ENCODE assay signal across 2 cellular contexts in genomic region chr6:37262446-37263026, GRCh38.
A peak's percentile ranks its signal among the peaks of the same experiment; 100 is the strongest.
TF ChIP-seq lines count a peak whose summit lies in the region.

No MANE protein-coding gene starts in this region.

TF ChIP-seq in GM23338, 12 proteins besides CTCF, POLR2A, EP300 and RAD21:
- TF ChIP-seq REST (IDR thresholded peaks at IDR 0.05; ENCODE audit: unreplicated experiment) (no peak), ETS1 (IDR thresholded peaks at IDR 0.05) (no peak), CREB1 (CRISPR knock-in tag; IDR thresholded peaks at IDR 0.05; ENCODE audit: low read depth) (no peak), STAT1 (IDR thresholded peaks at IDR 0.05; ENCODE audit: unreplicated experiment) (no peak), POLR2AphosphoS5 (IDR thresholded peaks at IDR 0.05; ENCODE audit: low read depth) (no peak), NANOG (IDR thresholded peaks at IDR 0.05; ENCODE audit: borderline replicate concordance) (no peak), ZNF331 (CRISPR knock-in tag; IDR thresholded peaks at IDR 0.05; ENCODE audit: low read depth) (no peak), ZNF114 (CRISPR knock-in tag; IDR thresholded peaks at IDR 0.05) (no peak), JUNB (IDR thresholded peaks at IDR 0.05; ENCODE audit: unreplicated experiment) (no peak), EZH2 (IDR thresholded peaks at IDR 0.05; ENCODE audit: low read depth, unreplicated experiment) (no peak)

TF ChIP-seq in HepG2, 621 proteins besides CTCF, POLR2A, EP300 and RAD21:
- TF ChIP-seq TMF1 (CRISPR knock-in tag; IDR thresholded peaks at IDR 0.05; ENCODE audit: low read depth), result no peak
- TF ChIP-seq MTA3 (CRISPR knock-in tag; IDR thresholded peaks at IDR 0.05), result no peak
- TF ChIP-seq ZNF350 (CRISPR knock-in tag; IDR thresholded peaks at IDR 0.05; ENCODE audit: borderline replicate concordance, low read depth), result no peak
- no peak for TF ChIP-seq FOXP1 (IDR thresholded peaks at IDR 0.05)
- peak; percentile 21; the same call in 1 of the 2 replicates for TF ChIP-seq FOXP1 (CRISPR knock-in tag; IDR thresholded peaks at IDR 0.05)
- no peak for TF ChIP-seq ZNF333 (CRISPR knock-in tag; IDR thresholded peaks at IDR 0.05; ENCODE audit: borderline replicate concordance)
- TF ChIP-seq ZSCAN31 (CRISPR knock-in tag; IDR thresholded peaks at IDR 0.05; ENCODE audit: low read depth), result no peak
- TF ChIP-seq ZC3H13 (CRISPR knock-in tag; IDR thresholded peaks at IDR 0.05), result no peak
- no peak for TF ChIP-seq ARID3A (IDR thresholded peaks at IDR 0.05; ENCODE audit: low read depth, low read length)
TF ChIP-seq in HepG2: peak in this region for 1.
